ENCODE assay signal across 9 cellular contexts in genomic region chr7:27184342-27185012, GRCh38. TPM values are rescaled to one million over a fixed set of nuclear protein-coding genes. Genes with fewer than 3 reads are reported as not detected.
DNase-seq lines count a peak whose midpoint lies in the region; ATAC-seq, FAIRE-seq and TF ChIP-seq lines count a peak whose summit lies in the region.
"Had no signal": no experiment of that assay in that cellular context is flagged by ENCODE, and none has a peak within 500 bp of the region (broad histone marks: within the 10 kb centered on the region; RNA-seq: fewer than 3 reads in every experiment).

No MANE protein-coding gene starts in this region.

- peaks cover 27% of the 10 kb centered on the region for H3K4me1 ChIP-seq in NT2/D1 (ENCODE audit: insufficient read depth, insufficient read length)

- ATAC-seq in HG03108 (IDR thresholded peaks at IDR 0.05; ENCODE audit: unreplicated experiment): no peak

- no peaks in the 10 kb centered on the region for H3K9me3 ChIP-seq in NT2/D1 (ENCODE audit: insufficient read depth, low read length)

- H3K36me3 ChIP-seq in NT2/D1 (ENCODE audit: insufficient read depth, insufficient read length, low read length): no peaks in the 10 kb centered on the region

- DNase-seq in GM12864 (ENCODE audit: low read depth): no peak
- no peak for DNase-seq in NT2/D1 (ENCODE audit: low read depth, low spot score)
- peak; percentile 19 to 26 for DNase-seq in cardiac fibroblast (ENCODE audit: low read depth in 2 of 2)
- peak; percentile 74 for DNase-seq in myocyte (ENCODE audit: low read depth)
- DNase-seq in nucleus accumbens (lab: John Stamatoyannopoulos, UW): no peak
- DNase-seq in SKM-1 treated with dmso at 0.1 percent for 144 hours (lab: John Stamatoyannopoulos, UW; ENCODE audit: unreplicated experiment): no peak
- DNase-seq in HTR-8/SVneo (ENCODE audit: insufficient read length, low spot score): no peak

- TF ChIP-seq CTCF in GM12864 (IDR thresholded peaks at IDR 0.05; ENCODE audit: low read depth, low read length, missing control alignments) (no peak), cardiac fibroblast (IDR thresholded peaks at IDR 0.05; ENCODE audit: low read depth, low read length) (no peak)

- H3K27me3 ChIP-seq in NT2/D1 (ENCODE audit: insufficient read depth, insufficient read length): peaks cover 100% of the 10 kb centered on the region

- peak overlapping the region; percentile 42 for H3K9ac ChIP-seq in NT2/D1 (ENCODE audit: insufficient read length, low read depth)

- no peak for FAIRE-seq in HTR-8/SVneo (lab: Jason Lieb, UNC)

- peak overlapping the region; percentile 24 for H3K4me3 ChIP-seq in GM12864 (ENCODE audit: low read depth, low read length)
- peak overlapping the region; percentile 23 for H3K4me3 ChIP-seq in NT2/D1 (ENCODE audit: insufficient read length, low read depth)
- H3K4me3 ChIP-seq in cardiac fibroblast (replicated peaks in 1 of 2; ENCODE audit: low read depth in 2 of 2, low read length in 2 of 2): peak overlapping the region; percentile 29 to 38

RNA-seq across cellular contexts. Expression of gene HOXA11, which starts 0.6 kb away (rescaled TPM):
- total RNA-seq in myocyte: 1.7 TPM in 2 replicates
- polyA plus RNA-seq in myocyte (2012): 0.96 TPM
- total RNA-seq: T-helper 1 cell treated with Interleukin-12 subunit alpha and Interleukin-12 subunit beta and Interleukin-4 antibody, amounts not matched to agents 30 ng/mL and 1 ng/mL, for 36 hours had no signal

RNA-seq across cellular contexts. Expression of gene HOXA10, which starts 10.4 kb away (rescaled TPM):
- 14.6 and 15.1 TPM in 2 replicates for total RNA-seq in myocyte
- 10.1 TPM for polyA plus RNA-seq in myocyte (2012)
- total RNA-seq: T-helper 1 cell treated with Interleukin-12 subunit alpha and Interleukin-12 subunit beta and Interleukin-4 antibody, amounts not matched to agents 30 ng/mL and 1 ng/mL, for 36 hours had no signal

RNA-seq across cellular contexts. Expression of gene HOXA13, which starts 15.4 kb away (rescaled TPM):
- 0.13 and 0.26 TPM in 2 replicates for total RNA-seq in myocyte
- 0.33 TPM for polyA plus RNA-seq in myocyte (2012)
- total RNA-seq: T-helper 1 cell treated with Interleukin-12 subunit alpha and Interleukin-12 subunit beta and Interleukin-4 antibody, amounts not matched to agents 30 ng/mL and 1 ng/mL, for 36 hours had no signal

RNA-seq across cellular contexts. Expression of gene HOXA9, which starts 19.1 kb away (rescaled TPM):
- total RNA-seq in myocyte: 9.1 and 13.0 TPM in 2 replicates
- 1.7 TPM for polyA plus RNA-seq in myocyte (2012)
- total RNA-seq: T-helper 1 cell treated with Interleukin-12 subunit alpha and Interleukin-12 subunit beta and Interleukin-4 antibody, amounts not matched to agents 30 ng/mL and 1 ng/mL, for 36 hours had no signal

RNA-seq across cellular contexts. Expression of gene HOXA7, which starts 28.0 kb away (rescaled TPM):
- 20.5 and 20.9 TPM in 2 replicates for total RNA-seq in myocyte
- polyA plus RNA-seq in myocyte (2012): 8.2 TPM
- total RNA-seq: T-helper 1 cell treated with Interleukin-12 subunit alpha and Interleukin-12 subunit beta and Interleukin-4 antibody, amounts not matched to agents 30 ng/mL and 1 ng/mL, for 36 hours had no signal

Comparison
In these comparisons a context has a peak if more than half of its experiments do, and no peak if none do; other contexts are left out.
1. DNase-seq: peak in cardiac fibroblast (2 of 2) and myocyte (single experiment); none in GM12864 (single experiment), NT2/D1 (single experiment), nucleus accumbens (0 of 56), SKM-1 treated with dmso at 0.1 percent for 144 hours (single experiment) and HTR-8/SVneo (single experiment).
2. Peak in every context shown above with its lines, with median percentiles within 50 percentile points of each other: H3K4me3 ChIP-seq.